In the genomic region with DNA sequence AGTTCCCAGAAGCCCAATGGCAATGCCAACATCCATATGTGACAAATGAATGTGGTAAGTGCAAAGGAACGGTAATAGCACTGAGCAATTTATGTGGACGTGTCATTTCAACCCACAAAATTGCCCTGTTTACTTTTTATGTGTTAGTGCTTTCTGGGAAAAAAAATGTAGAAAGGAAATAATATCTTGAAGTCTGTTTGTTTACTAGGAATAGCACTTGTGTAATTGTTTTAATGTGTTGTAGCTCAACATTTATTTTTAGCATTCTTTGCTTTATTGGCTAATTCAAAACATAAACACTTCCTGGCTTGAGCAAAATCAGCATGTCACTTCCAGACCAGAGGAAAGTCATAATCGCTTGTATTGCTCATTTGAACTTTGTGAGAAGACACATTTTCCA, we compare ENCODE assay signal across 26 cellular contexts.
A peak's percentile ranks its signal among the peaks of the same experiment; 100 is the strongest.
DNase-seq lines count a peak whose midpoint lies in the region; FAIRE-seq and TF ChIP-seq lines count a peak whose summit lies in the region.
"Had no signal": no experiment of that assay in that cellular context is flagged by ENCODE, and none has a peak within 500 bp of the region (broad histone marks: within the 10 kb centered on the region; RNA-seq: fewer than 3 reads in every experiment).

No MANE protein-coding gene starts in this region.

- TF ChIP-seq CTCF in thyroid gland (IDR thresholded peaks at IDR 0.05), result no peak

- H3K36me3 ChIP-seq in MG63 (no peaks in the 10 kb centered on the region), thyroid gland (no peaks in the 10 kb centered on the region)
- H3K36me3 ChIP-seq: cardiac muscle cell, gastrocnemius medialis, uterus had no signal

- H3K27ac ChIP-seq in thyroid gland, result no peak overlapping the region
- H3K27ac ChIP-seq: cardiac muscle cell, gastrocnemius medialis, uterus had no signal

- intact Hi-C loops in thyroid gland (cut with DNase I), result no loop called here

- H3K27me3 ChIP-seq in MG63 (no peaks in the 10 kb centered on the region), thyroid gland (no peaks in the 10 kb centered on the region)
- H3K27me3 ChIP-seq: cardiac muscle cell, uterus had no signal

- peaks cover 0 to 6% of the 10 kb centered on the region in 2 donors for H3K4me1 ChIP-seq in thyroid gland
- H3K4me1 ChIP-seq: Caco-2, gastrocnemius medialis, uterus had no signal

- 65 to 75% methylated on average over 3 of the region's 3 CpGs for WGBS in thyroid gland, 2 donors

- DNase-seq in EL (peak; percentile 48), MG63 (peak; percentile 21), epidermal melanocyte (ENCODE audit: insufficient read length, low spot score) (peak; percentile 19), stromal cell of bone marrow (ENCODE audit: low read depth) (peak; percentile 51), RCC 7860 (ENCODE audit: low spot score) (no peak), urothelium cell line (ENCODE audit: low spot score) (no peak), thyroid gland (no peak)
- DNase-seq: activated CD4-positive, alpha-beta T cell treated with anti-CD3 and anti-CD28 coated beads for 36 hours; activated CD8-positive, alpha-beta memory T cell treated with anti-CD3 and anti-CD28 coated beads for 24 hours; activated T-cell treated with anti-CD3 and anti-CD28 coated beads, Interleukin-2, amount 50 U/mL, for 24 hours; amniotic stem cell; Caco-2; dermis blood vessel endothelial cell; DND-41; gastrocnemius medialis; hypothalamus; NCI-H1436 treated with DMSO at 0.1 percent for 48 hours; NCI-H526 treated with DMSO at 0.1 percent for 48 hours; posterior cingulate gyrus; Right ventricle myocardium superior; T-helper 1 cell; uterus had no signal

- H3K4me3 ChIP-seq in MG63 (no peak overlapping the region), thyroid gland (replicated peaks in 1 of 3) (no peak overlapping the region)
- H3K4me3 ChIP-seq: cardiac muscle cell, gastrocnemius medialis, uterus had no signal

- no peak for TF ChIP-seq POLR2A in thyroid gland (IDR thresholded peaks at IDR 0.05)

- FAIRE-seq in RCC 7860 (lab: Jason Lieb, UNC), result no peak
- no peak for FAIRE-seq in urothelium cell line (lab: Jason Lieb, UNC)
- FAIRE-seq: endothelial cell of umbilical vein, H1, keratinocyte had no signal

- no peaks in the 10 kb centered on the region for H3K9me3 ChIP-seq in MG63
- H3K9me3 ChIP-seq in thyroid gland, result no peaks in the 10 kb centered on the region
- H3K9me3 ChIP-seq: Caco-2, gastrocnemius medialis, uterus had no signal

Comparison
In these comparisons a context has a peak if more than half of its experiments do, and no peak if none do; other contexts are left out.
1. DNase-seq: peak in EL (single experiment), MG63 (single experiment), epidermal melanocyte (single experiment) and stromal cell of bone marrow (single experiment); none in RCC 7860 (single experiment), urothelium cell line (single experiment) and thyroid gland (0 of 2).